1 cellular context compared by ENCODE assay signal in the genomic region with DNA sequence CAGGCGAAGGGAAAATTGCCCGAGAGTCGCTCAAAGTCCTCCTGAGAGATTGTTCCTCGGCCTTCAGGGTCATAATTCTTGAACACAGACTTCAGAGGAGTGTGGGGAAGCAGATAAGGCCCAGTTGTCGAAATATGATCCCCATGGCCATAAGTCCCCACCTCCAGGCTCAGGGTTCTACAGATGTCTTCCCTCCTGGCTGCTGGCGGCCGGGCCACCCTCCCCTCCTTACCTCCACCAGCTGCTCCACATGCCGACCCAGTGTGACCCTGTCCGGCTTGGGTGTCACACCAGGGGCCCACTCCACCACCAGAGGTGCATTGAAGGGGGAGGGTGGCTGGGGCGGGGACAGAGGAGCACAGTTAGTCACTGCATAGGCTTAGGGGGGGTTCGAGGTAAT.
TF ChIP-seq lines count a peak whose summit lies in the region.

No MANE protein-coding gene starts in this region.

TF ChIP-seq in K562, 482 proteins besides CTCF, POLR2A, EP300 and RAD21 (continued from another document and continues in another):
- no peak for TF ChIP-seq HMG20B (CRISPR knock-in tag; IDR thresholded peaks at IDR 0.05)
- no peak for TF ChIP-seq HBP1 (CRISPR knock-in tag; IDR thresholded peaks at IDR 0.05)
- peak; percentile 49; the same call in 1 of the 2 replicates for TF ChIP-seq ATF7 (IDR thresholded peaks at IDR 0.05)
- TF ChIP-seq ZNF197 (CRISPR knock-in tag; IDR thresholded peaks at IDR 0.05; ENCODE audit: low read depth), result no peak
- no peak for TF ChIP-seq PPARD (CRISPR knock-in tag; IDR thresholded peaks at IDR 0.05)
- no peak for TF ChIP-seq POLR3A (IDR thresholded peaks at IDR 0.05; ENCODE audit: borderline replicate concordance, extremely low read depth, insufficient read depth, insufficient read length)
- TF ChIP-seq NBN (IDR thresholded peaks at IDR 0.05; ENCODE audit: low read depth), result 0 out of 2 replicates have a peak, but pooled peaks have one; percentile 61
- TF ChIP-seq RFX7 (CRISPR knock-in tag; IDR thresholded peaks at IDR 0.05), result no peak
- no peak for TF ChIP-seq MECOM (CRISPR knock-in tag; IDR thresholded peaks at IDR 0.05)
- TF ChIP-seq, protein P1, sequence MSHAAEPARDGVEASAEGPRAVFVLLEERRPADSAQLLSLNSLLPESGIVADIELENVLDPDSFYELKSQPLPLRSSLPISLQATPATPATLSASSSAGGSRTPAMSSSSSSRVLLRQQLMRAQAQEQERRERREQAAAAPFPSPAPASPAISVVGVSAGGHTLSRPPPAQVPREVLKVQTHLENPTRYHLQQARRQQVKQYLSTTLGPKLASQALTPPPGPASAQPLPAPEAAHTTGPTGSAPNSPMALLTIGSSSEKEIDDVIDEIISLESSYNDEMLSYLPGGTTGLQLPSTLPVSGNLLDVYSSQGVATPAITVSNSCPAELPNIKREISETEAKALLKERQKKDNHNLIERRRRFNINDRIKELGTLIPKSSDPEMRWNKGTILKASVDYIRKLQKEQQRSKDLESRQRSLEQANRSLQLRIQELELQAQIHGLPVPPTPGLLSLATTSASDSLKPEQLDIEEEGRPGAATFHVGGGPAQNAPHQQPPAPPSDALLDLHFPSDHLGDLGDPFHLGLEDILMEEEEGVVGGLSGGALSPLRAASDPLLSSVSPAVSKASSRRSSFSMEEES (CRISPR knock-in tag; IDR thresholded peaks at IDR 0.05), result no peak
- peak; percentile 79 for TF ChIP-seq PRDM10 (IDR thresholded peaks at IDR 0.05; ENCODE audit: partially characterized antibody)
- no peak for TF ChIP-seq ZNF696 (CRISPR knock-in tag; conservative IDR thresholded peaks at IDR 0.05)
- TF ChIP-seq SMAD2 (IDR thresholded peaks at IDR 0.05; ENCODE audit: low read depth, low read length), result no peak
- no peak for TF ChIP-seq MLLT1 (IDR thresholded peaks at IDR 0.05)
- TF ChIP-seq CBFB (CRISPR knock-in tag; IDR thresholded peaks at IDR 0.05), result no peak
- TF ChIP-seq, protein P2, sequence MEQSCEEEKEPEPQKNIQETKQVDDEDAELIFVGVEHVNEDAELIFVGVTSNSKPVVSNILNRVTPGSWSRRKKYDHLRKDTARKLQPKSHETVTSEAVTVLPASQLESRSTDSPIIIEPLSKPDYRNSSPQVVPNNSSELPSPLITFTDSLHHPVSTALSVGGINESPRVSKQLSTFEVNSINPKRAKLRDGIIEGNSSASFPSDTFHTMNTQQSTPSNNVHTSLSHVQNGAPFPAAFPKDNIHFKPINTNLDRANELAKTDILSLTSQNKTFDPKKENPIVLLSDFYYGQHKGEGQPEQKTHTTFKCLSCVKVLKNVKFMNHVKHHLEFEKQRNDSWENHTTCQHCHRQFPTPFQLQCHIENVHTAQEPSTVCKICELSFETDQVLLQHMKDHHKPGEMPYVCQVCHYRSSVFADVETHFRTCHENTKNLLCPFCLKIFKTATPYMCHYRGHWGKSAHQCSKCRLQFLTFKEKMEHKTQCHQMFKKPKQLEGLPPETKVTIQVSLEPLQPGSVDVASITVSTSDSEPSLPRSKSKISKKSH (CRISPR knock-in tag; IDR thresholded peaks at IDR 0.05), result no peak
- TF ChIP-seq, protein P3, sequence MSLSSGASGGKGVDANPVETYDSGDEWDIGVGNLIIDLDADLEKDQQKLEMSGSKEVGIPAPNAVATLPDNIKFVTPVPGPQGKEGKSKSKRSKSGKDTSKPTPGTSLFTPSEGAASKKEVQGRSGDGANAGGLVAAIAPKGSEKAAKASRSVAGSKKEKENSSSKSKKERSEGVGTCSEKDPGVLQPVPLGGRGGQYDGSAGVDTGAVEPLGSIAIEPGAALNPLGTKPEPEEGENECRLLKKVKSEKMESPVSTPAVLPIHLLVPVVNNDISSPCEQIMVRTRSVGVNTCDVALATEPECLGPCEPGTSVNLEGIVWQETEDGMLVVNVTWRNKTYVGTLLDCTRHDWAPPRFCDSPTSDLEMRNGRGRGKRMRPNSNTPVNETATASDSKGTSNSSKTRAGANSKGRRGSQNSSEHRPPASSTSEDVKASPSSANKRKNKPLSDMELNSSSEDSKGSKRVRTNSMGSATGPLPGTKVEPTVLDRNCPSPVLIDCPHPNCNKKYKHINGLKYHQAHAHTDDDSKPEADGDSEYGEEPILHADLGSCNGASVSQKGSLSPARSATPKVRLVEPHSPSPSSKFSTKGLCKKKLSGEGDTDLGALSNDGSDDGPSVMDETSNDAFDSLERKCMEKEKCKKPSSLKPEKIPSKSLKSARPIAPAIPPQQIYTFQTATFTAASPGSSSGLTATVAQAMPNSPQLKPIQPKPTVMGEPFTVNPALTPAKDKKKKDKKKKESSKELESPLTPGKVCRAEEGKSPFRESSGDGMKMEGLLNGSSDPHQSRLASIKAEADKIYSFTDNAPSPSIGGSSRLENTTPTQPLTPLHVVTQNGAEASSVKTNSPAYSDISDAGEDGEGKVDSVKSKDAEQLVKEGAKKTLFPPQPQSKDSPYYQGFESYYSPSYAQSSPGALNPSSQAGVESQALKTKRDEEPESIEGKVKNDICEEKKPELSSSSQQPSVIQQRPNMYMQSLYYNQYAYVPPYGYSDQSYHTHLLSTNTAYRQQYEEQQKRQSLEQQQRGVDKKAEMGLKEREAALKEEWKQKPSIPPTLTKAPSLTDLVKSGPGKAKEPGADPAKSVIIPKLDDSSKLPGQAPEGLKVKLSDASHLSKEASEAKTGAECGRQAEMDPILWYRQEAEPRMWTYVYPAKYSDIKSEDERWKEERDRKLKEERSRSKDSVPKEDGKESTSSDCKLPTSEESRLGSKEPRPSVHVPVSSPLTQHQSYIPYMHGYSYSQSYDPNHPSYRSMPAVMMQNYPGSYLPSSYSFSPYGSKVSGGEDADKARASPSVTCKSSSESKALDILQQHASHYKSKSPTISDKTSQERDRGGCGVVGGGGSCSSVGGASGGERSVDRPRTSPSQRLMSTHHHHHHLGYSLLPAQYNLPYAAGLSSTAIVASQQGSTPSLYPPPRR (CRISPR knock-in tag; IDR thresholded peaks at IDR 0.05; ENCODE audit: borderline replicate concordance), result no peak
- no peak for TF ChIP-seq SMC3 (conservative IDR thresholded peaks at IDR 0.05; ENCODE audit: insufficient read depth, low read depth, low read length)
- no peak for TF ChIP-seq NR2C1 (IDR thresholded peaks at IDR 0.05)
- TF ChIP-seq NR2C1 (tag; IDR thresholded peaks at IDR 0.05), result peak; percentile 48; the same call in 1 of the 2 replicates
- TF ChIP-seq NFIC (IDR thresholded peaks at IDR 0.05), result peak; percentile 75
- TF ChIP-seq PKNOX1 (IDR thresholded peaks at IDR 0.05), result peak; percentile 86
- TF ChIP-seq ATF4 (CRISPR knock-in tag; IDR thresholded peaks at IDR 0.05), result no peak
- TF ChIP-seq SUPT5H (IDR thresholded peaks at IDR 0.05), result no peak
- no peak for TF ChIP-seq ZNF655 (CRISPR knock-in tag; IDR thresholded peaks at IDR 0.05)
- TF ChIP-seq STAT5A (IDR thresholded peaks at IDR 0.05; ENCODE audit: borderline replicate concordance, low read length), result peak; percentile 79
- TF ChIP-seq PYGO2 (tag; IDR thresholded peaks at IDR 0.05), result no peak
- no peak for TF ChIP-seq ZNF184 (CRISPR knock-in tag; IDR thresholded peaks at IDR 0.05)
- TF ChIP-seq, protein P4, sequence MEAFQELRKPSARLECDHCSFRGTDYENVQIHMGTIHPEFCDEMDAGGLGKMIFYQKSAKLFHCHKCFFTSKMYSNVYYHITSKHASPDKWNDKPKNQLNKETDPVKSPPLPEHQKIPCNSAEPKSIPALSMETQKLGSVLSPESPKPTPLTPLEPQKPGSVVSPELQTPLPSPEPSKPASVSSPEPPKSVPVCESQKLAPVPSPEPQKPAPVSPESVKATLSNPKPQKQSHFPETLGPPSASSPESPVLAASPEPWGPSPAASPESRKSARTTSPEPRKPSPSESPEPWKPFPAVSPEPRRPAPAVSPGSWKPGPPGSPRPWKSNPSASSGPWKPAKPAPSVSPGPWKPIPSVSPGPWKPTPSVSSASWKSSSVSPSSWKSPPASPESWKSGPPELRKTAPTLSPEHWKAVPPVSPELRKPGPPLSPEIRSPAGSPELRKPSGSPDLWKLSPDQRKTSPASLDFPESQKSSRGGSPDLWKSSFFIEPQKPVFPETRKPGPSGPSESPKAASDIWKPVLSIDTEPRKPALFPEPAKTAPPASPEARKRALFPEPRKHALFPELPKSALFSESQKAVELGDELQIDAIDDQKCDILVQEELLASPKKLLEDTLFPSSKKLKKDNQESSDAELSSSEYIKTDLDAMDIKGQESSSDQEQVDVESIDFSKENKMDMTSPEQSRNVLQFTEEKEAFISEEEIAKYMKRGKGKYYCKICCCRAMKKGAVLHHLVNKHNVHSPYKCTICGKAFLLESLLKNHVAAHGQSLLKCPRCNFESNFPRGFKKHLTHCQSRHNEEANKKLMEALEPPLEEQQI (IDR thresholded peaks at IDR 0.05), result no peak
- TF ChIP-seq TEAD2 (tag; IDR thresholded peaks at IDR 0.05), result no peak
- TF ChIP-seq ZNF766 (CRISPR knock-in tag; conservative IDR thresholded peaks at IDR 0.05), result no peak
- TF ChIP-seq RB1 (IDR thresholded peaks at IDR 0.05; ENCODE audit: low read depth), result 0 out of 2 replicates have a peak, but pooled peaks have one; percentile 28
- TF ChIP-seq MEF2D (tag; conservative IDR thresholded peaks at IDR 0.05; ENCODE audit: low read depth), result no peak
- no peak for TF ChIP-seq ZNF785 (CRISPR knock-in tag; IDR thresholded peaks at IDR 0.05)
